9 cellular contexts compared by ENCODE assay signal in the genomic region with DNA sequence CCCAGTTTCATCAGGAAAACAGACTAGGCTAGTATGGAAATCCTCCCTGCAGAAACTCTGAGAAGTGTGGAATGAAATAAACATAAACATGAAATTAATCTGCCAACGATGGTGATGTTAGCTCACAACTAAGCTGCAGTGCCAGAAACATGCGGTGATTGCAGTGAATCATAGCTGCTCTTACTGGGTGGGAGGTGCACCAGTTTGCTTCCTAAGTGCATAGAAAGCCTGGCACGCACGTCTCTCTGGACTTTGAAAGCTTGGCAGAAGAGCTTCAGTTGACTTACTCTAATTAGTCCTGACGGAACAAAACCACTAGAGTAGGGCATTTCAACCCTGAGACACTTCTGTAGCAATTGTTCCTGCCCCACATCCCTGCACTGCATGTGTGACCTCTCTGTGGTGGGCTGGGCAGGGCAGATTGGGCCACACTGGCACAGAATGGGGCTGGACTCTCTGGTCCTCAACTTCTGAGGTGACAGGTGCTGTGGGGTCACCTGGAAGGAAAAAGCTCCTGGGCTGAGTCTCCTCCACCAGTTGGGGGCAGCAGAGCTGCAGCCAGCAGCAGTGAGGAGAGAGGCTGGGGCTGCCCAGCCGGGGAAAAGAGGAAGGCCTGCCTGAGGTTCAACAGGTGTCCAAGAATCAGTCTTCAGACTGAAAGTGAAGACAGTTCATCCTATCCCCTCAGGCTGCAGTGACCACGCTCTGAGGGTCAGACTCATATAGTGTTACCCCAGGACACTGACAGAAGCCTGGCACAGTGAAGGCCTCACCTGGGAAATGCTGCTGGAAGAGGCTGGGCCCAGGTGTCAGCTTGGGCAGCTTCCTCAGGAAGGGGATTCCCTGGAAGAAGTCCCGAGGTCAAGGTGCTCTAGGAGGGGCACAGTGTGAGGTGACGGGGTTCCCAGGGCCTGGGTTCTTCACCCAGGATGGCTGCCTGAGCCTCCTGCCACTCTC. TPM values are rescaled to one million over a fixed set of nuclear protein-coding genes. Genes with fewer than 3 reads are reported as not detected.
A peak's percentile ranks its signal among the peaks of the same experiment; 100 is the strongest.
DNase-seq lines count a peak whose midpoint lies in the region; TF ChIP-seq lines count a peak whose summit lies in the region.
"Had no signal": no experiment of that assay in that cellular context is flagged by ENCODE, and none has a peak within 500 bp of the region (broad histone marks: within the 10 kb centered on the region; RNA-seq: fewer than 3 reads in every experiment).

No MANE protein-coding gene starts in this region.

- H3K4me1 ChIP-seq in OCI-LY7 (ENCODE audit: insufficient read depth, low read length, poor library complexity, severe bottlenecking), result peaks cover 46% of the 10 kb centered on the region

- no peak overlapping the region for H3K27ac ChIP-seq in OCI-LY7 (ENCODE audit: low read depth, low read length, poor library complexity, severe bottlenecking)

- H3K27me3 Mint-ChIP-seq in activated T-helper 1 cell treated with anti-CD3 and anti-CD28 coated beads, Interleukin-12 subunit alpha, Interleukin-12 subunit beta, Interleukin-2, Interleukin-4 antibody, amounts not matched to agents 30 ng/mL and 10 ng/mL and 1 ng/mL, durations not matched to agents 14 hours and 24 hours and 36 hours (ENCODE audit: insufficient read depth), result no peaks in the 10 kb centered on the region
- peaks cover 4% of the 10 kb centered on the region for H3K27me3 Mint-ChIP-seq in osteocyte (ENCODE audit: unreplicated experiment)
- H3K27me3 Mint-ChIP-seq: stimulated activated naive CD8-positive, alpha-beta T cell treated with anti-CD3 and anti-CD28 coated beads, Interleukin-15, Interleukin-2, amounts not matched to agents 100 ng/mL and 50 ng/mL, for 24 hours had no signal

- no peak overlapping the region for H3K4me3 Mint-ChIP-seq in activated T-helper 1 cell treated with anti-CD3 and anti-CD28 coated beads, Interleukin-12 subunit alpha, Interleukin-12 subunit beta, Interleukin-2, Interleukin-4 antibody, amounts not matched to agents 30 ng/mL and 10 ng/mL and 1 ng/mL, durations not matched to agents 14 hours and 24 hours and 36 hours
- no peak overlapping the region for H3K4me3 Mint-ChIP-seq in osteocyte (ENCODE audit: unreplicated experiment)
- H3K4me3 Mint-ChIP-seq: stimulated activated naive CD8-positive, alpha-beta T cell treated with anti-CD3 and anti-CD28 coated beads, Interleukin-15, Interleukin-2, amounts not matched to agents 100 ng/mL and 50 ng/mL, for 24 hours had no signal

- H3K4me3 ChIP-seq in AG09309 (ENCODE audit: control insufficient read depth, low read depth, low read length), result no peak overlapping the region
- H3K4me3 ChIP-seq in OCI-LY7 (ENCODE audit: low read depth, low read length, poor library complexity, severe bottlenecking), result no peak overlapping the region

- H2AFZ ChIP-seq in OCI-LY7 (ENCODE audit: low read length), result no peak overlapping the region

- H3K79me2 ChIP-seq in OCI-LY7 (ENCODE audit: insufficient read depth, low read depth, low read length), result no peaks in the 10 kb centered on the region

- no peaks in the 10 kb centered on the region for H3K9me3 ChIP-seq in OCI-LY7 (ENCODE audit: low read length)

- H3K36me3 Mint-ChIP-seq in activated T-helper 1 cell treated with anti-CD3 and anti-CD28 coated beads, Interleukin-12 subunit alpha, Interleukin-12 subunit beta, Interleukin-2, Interleukin-4 antibody, amounts not matched to agents 30 ng/mL and 10 ng/mL and 1 ng/mL, durations not matched to agents 14 hours and 24 hours and 36 hours (ENCODE audit: low read depth), result no peaks in the 10 kb centered on the region
- H3K36me3 Mint-ChIP-seq in osteocyte (ENCODE audit: unreplicated experiment), result no peaks in the 10 kb centered on the region

- H3K4me1 Mint-ChIP-seq in activated T-helper 1 cell treated with anti-CD3 and anti-CD28 coated beads, Interleukin-12 subunit alpha, Interleukin-12 subunit beta, Interleukin-2, Interleukin-4 antibody, amounts not matched to agents 30 ng/mL and 10 ng/mL and 1 ng/mL, durations not matched to agents 14 hours and 24 hours and 36 hours (ENCODE audit: low read depth), result no peaks in the 10 kb centered on the region
- no peaks in the 10 kb centered on the region for H3K4me1 Mint-ChIP-seq in osteocyte (ENCODE audit: unreplicated experiment)

- no peak for TF ChIP-seq CTCF in AG09309 (IDR thresholded peaks at IDR 0.05; ENCODE audit: control insufficient read depth, insufficient read depth, low read depth, low read length, missing control alignments)
- TF ChIP-seq CTCF in OCI-LY7 (conservative IDR thresholded peaks at IDR 0.05; ENCODE audit: low read length), result peak; percentile 93
- no peak for TF ChIP-seq CTCF in osteocyte (IDR thresholded peaks at IDR 0.05)

- intact Hi-C loops in OCI-LY7 (cut with micrococcal nuclease; ENCODE audit: unreplicated experiment), result no loop called here
- intact Hi-C loops in activated T-helper 1 cell treated with anti-CD3 and anti-CD28 coated beads, Interleukin-12 subunit alpha, Interleukin-12 subunit beta, Interleukin-2, Interleukin-4 antibody, amounts not matched to agents 30 ng/mL and 10 ng/mL and 1 ng/mL, durations not matched to agents 14 hours and 24 hours and 36 hours (cut with micrococcal nuclease), result no loop called here

- H3K9me3 Mint-ChIP-seq in activated T-helper 1 cell treated with anti-CD3 and anti-CD28 coated beads, Interleukin-12 subunit alpha, Interleukin-12 subunit beta, Interleukin-2, Interleukin-4 antibody, amounts not matched to agents 30 ng/mL and 10 ng/mL and 1 ng/mL, durations not matched to agents 14 hours and 24 hours and 36 hours, result no peaks in the 10 kb centered on the region
- no peaks in the 10 kb centered on the region for H3K9me3 Mint-ChIP-seq in osteocyte (ENCODE audit: unreplicated experiment)
- H3K9me3 Mint-ChIP-seq: stimulated activated naive CD8-positive, alpha-beta T cell treated with anti-CD3 and anti-CD28 coated beads, Interleukin-15, Interleukin-2, amounts not matched to agents 100 ng/mL and 50 ng/mL, for 24 hours had no signal

- no peak overlapping the region for H3K27ac Mint-ChIP-seq in activated T-helper 1 cell treated with anti-CD3 and anti-CD28 coated beads, Interleukin-12 subunit alpha, Interleukin-12 subunit beta, Interleukin-2, Interleukin-4 antibody, amounts not matched to agents 30 ng/mL and 10 ng/mL and 1 ng/mL, durations not matched to agents 14 hours and 24 hours and 36 hours
- no peak overlapping the region for H3K27ac Mint-ChIP-seq in osteocyte (ENCODE audit: unreplicated experiment)
- H3K27ac Mint-ChIP-seq: stimulated activated naive CD8-positive, alpha-beta T cell treated with anti-CD3 and anti-CD28 coated beads, Interleukin-15, Interleukin-2, amounts not matched to agents 100 ng/mL and 50 ng/mL, for 24 hours had no signal

- peak; percentile 0 for DNase-seq in AG09309 (ENCODE audit: low read depth)
- peak; percentile 53 for DNase-seq in GM04504 (ENCODE audit: low read depth)
- DNase-seq in OCI-LY7 (ENCODE audit: low spot score), result peak; percentile 86
- DNase-seq in fibroblast of gingiva (ENCODE audit: low read depth), result peak; percentile 98
- DNase-seq in smooth muscle cell of the brain vasculature (ENCODE audit: low read depth, low spot score), result peak; percentile 12
- no peak for DNase-seq in NCI-H187 treated with DMSO at 0.1 percent for 48 hours (lab: John Stamatoyannopoulos, UW)
- no peak for DNase-seq in activated T-helper 1 cell treated with anti-CD3 and anti-CD28 coated beads, Interleukin-12 subunit alpha, Interleukin-12 subunit beta, Interleukin-2, Interleukin-4 antibody, amounts not matched to agents 30 ng/mL and 10 ng/mL and 1 ng/mL, durations not matched to agents 14 hours and 24 hours and 36 hours (ENCODE audit: low spot score)
- no peak for DNase-seq in osteocyte (ENCODE audit: extremely low spot score, unreplicated experiment)

- H3K4me2 ChIP-seq in OCI-LY7 (ENCODE audit: low read length), result peak overlapping the region; percentile 78

- no peaks in the 10 kb centered on the region for H3K9me2 ChIP-seq in OCI-LY7 (ENCODE audit: insufficient read depth, low read length)

- CTCF ChIA-PET in OCI-LY7 (lab: Charles Lee; ENCODE audit: unreplicated experiment), result interaction anchor here (0.6 to 2.3 kb wide), 3 partner anchors 17 to 269 kb away, joined by 3 to 11 read pairs (median 3); no protein-coding TSS in a partner anchor

- H3K36me3 ChIP-seq in OCI-LY7 (ENCODE audit: insufficient read depth, low read length), result no peaks in the 10 kb centered on the region

- H4K20me1 ChIP-seq in OCI-LY7 (ENCODE audit: insufficient read depth, low read length), result no peaks in the 10 kb centered on the region

- POLR2A ChIA-PET in OCI-LY7 (lab: Charles Lee), result interaction anchor here (0.6 to 1.0 kb wide), 3 partner anchors 19 to 82 kb away, joined by 3 to 4 read pairs (median 3); no protein-coding TSS in a partner anchor

- BruUV-seq in OCI-LY7 (replicated peaks; lab: Mats Ljungman, UMichigan), result no TSS peak

RNA-seq across cellular contexts. Expression of gene GGTLC2, which starts 40.5 kb away (rescaled TPM):
- not detected in 2 replicates for total RNA-seq in OCI-LY7 (2014; rRNA removed; shearing (Covaris generic))
- total RNA-seq in OCI-LY7 (2022) (not detected in 2 replicates), osteocyte (not detected in 2 replicates)
- not detected in 2 replicates for total RNA-seq in activated T-helper 1 cell treated with anti-CD3 and anti-CD28 coated beads, Interleukin-12 subunit alpha, Interleukin-12 subunit beta, Interleukin-2, Interleukin-4 antibody, amounts not matched to agents 30 ng/mL and 10 ng/mL and 1 ng/mL, durations not matched to agents 14 hours and 24 hours and 36 hours

Comparison
In these comparisons a context has a peak if more than half of its experiments do, and no peak if none do; other contexts are left out.
1. DNase-seq: peak in AG09309 (single experiment), GM04504 (single experiment), OCI-LY7 (single experiment), fibroblast of gingiva (single experiment) and smooth muscle cell of the brain vasculature (single experiment); none in NCI-H187 treated with DMSO at 0.1 percent for 48 hours (single experiment), activated T-helper 1 cell treated with anti-CD3 and anti-CD28 coated beads, Interleukin-12 subunit alpha, Interleukin-12 subunit beta, Interleukin-2, Interleukin-4 antibody, amounts not matched to agents 30 ng/mL and 10 ng/mL and 1 ng/mL, durations not matched to agents 14 hours and 24 hours and 36 hours (single experiment) and osteocyte (single experiment).